ENCODE assay signal across 8 cellular contexts in genomic region chr10:58384095-58384494, GRCh38. TPM values are rescaled to one million over a fixed set of nuclear protein-coding genes. Genes with fewer than 3 reads are reported as not detected.
A peak's percentile ranks its signal among the peaks of the same experiment; 100 is the strongest.
DNase-seq lines count a peak whose midpoint lies in the region; ATAC-seq and TF ChIP-seq lines count a peak whose summit lies in the region.

No MANE protein-coding gene starts in this region.

- H3K4me1 ChIP-seq in left lung (peaks cover 8 to 44% of the 10 kb centered on the region in 2 donors), tibial nerve (peaks cover 0 to 21% (median 7%) of the 10 kb centered on the region in 4 donors)

- H3K36me3 ChIP-seq in left lung (peaks cover 4 to 13% of the 10 kb centered on the region in 2 donors), tibial nerve (peaks cover 0 to 16% (median 0%) of the 10 kb centered on the region in 3 donors)

- H3K4me3 ChIP-seq in left lung (peak overlapping the region; percentile 80 to 89), tibial nerve (peak overlapping the region; percentile 74 to 94 (median 85))

- BruUV-seq in Calu3 (replicated peaks; lab: Mats Ljungman, UMichigan): no TSS peak

- H3K9me3 ChIP-seq in left lung (no peaks in the 10 kb centered on the region), tibial nerve (no peaks in the 10 kb centered on the region)

- H3K4me3 Mint-ChIP-seq in Calu3 (ENCODE audit: low read depth, unreplicated experiment): peak overlapping the region; percentile 94
- peak overlapping the region; percentile 92 for H3K4me3 Mint-ChIP-seq in activated T-helper 17 cell treated with anti-CD3 and anti-CD28 coated beads, Interleukin-2, amount 50 U/mL, for 72 hours

- 54 to 59% methylated on average over 3 of the region's 3 CpGs for WGBS in tibial nerve, 2 donors

- TF ChIP-seq CTCF in Calu3 (IDR thresholded peaks at IDR 0.05; ENCODE audit: unreplicated experiment) (no peak), left lung (IDR thresholded peaks at IDR 0.05) (no peak), tibial nerve (IDR thresholded peaks at IDR 0.05) (no peak)

- H3K27me3 ChIP-seq in left lung: no peaks in the 10 kb centered on the region
- no peaks in the 10 kb centered on the region for H3K27me3 ChIP-seq in tibial nerve

- peaks cover 38% of the 10 kb centered on the region for H3K36me3 Mint-ChIP-seq in Calu3 (ENCODE audit: insufficient read depth, unreplicated experiment)
- peaks cover 34% of the 10 kb centered on the region for H3K36me3 Mint-ChIP-seq in activated T-helper 17 cell treated with anti-CD3 and anti-CD28 coated beads, Interleukin-2, amount 50 U/mL, for 72 hours (ENCODE audit: low read depth)

- no peak for DNase-seq in Calu3
- peak; percentile 28 for DNase-seq in HT1080 (ENCODE audit: low read depth)
- no peak for DNase-seq in left lung
- no peak for DNase-seq in tibial nerve (ENCODE audit: low spot score in 2 of 2)
- DNase-seq in NCI-H2171 (lab: John Stamatoyannopoulos, UW): no peak
- DNase-seq in dermis blood vessel endothelial cell: no peak

- intact Hi-C loops in Calu3 (cut with micrococcal nuclease; ENCODE audit: unreplicated experiment): loop anchor here (2.0 kb wide), 1 partner anchor 207 kb away; no protein-coding TSS in a partner anchor
- intact Hi-C loops in left lung (cut with DNase I): loop anchor here in 1 of 2 donors (10.0 kb wide), 1 partner anchor 49 kb away; the partner anchor contains the start of gene UBE2D1

- ATAC-seq in GM21390 (IDR thresholded peaks at IDR 0.05; ENCODE audit: unreplicated experiment) (peak; percentile 64), left lung (peak; percentile 46)
- ATAC-seq in activated T-helper 17 cell treated with anti-CD3 and anti-CD28 coated beads, Interleukin-2, amount 50 U/mL, for 72 hours (replicated peaks): peak; percentile 47

- TF ChIP-seq POLR2A in tibial nerve (IDR thresholded peaks at IDR 0.05): no peak

- H3K27ac ChIP-seq in left lung (peak overlapping the region; percentile 87 to 94), tibial nerve (peak overlapping the region in 3 of 4 donors; percentile 93 to 94 (median 93))

- peak overlapping the region; percentile 71 for H3K27ac Mint-ChIP-seq in Calu3 (ENCODE audit: unreplicated experiment)
- H3K27ac Mint-ChIP-seq in activated T-helper 17 cell treated with anti-CD3 and anti-CD28 coated beads, Interleukin-2, amount 50 U/mL, for 72 hours: peak overlapping the region; percentile 96

- H3K9me3 Mint-ChIP-seq in Calu3 (ENCODE audit: low read depth, unreplicated experiment): no peaks in the 10 kb centered on the region
- no peaks in the 10 kb centered on the region for H3K9me3 Mint-ChIP-seq in activated T-helper 17 cell treated with anti-CD3 and anti-CD28 coated beads, Interleukin-2, amount 50 U/mL, for 72 hours

- TF ChIP-seq EP300 in tibial nerve (IDR thresholded peaks at IDR 0.05): no peak

- no peaks in the 10 kb centered on the region for H3K27me3 Mint-ChIP-seq in Calu3 (ENCODE audit: unreplicated experiment)
- H3K27me3 Mint-ChIP-seq in activated T-helper 17 cell treated with anti-CD3 and anti-CD28 coated beads, Interleukin-2, amount 50 U/mL, for 72 hours: no peaks in the 10 kb centered on the region

- CTCF ChIA-PET in Calu3 (lab: Charles Lee): interaction anchor here (0.6 to 1.7 kb wide), 4 partner anchors 49 to 93 kb away, joined by 3 to 15 read pairs (median 3); no protein-coding TSS in a partner anchor

- H3K4me1 Mint-ChIP-seq in Calu3 (ENCODE audit: low read depth, unreplicated experiment): peaks cover 13% of the 10 kb centered on the region
- H3K4me1 Mint-ChIP-seq in activated T-helper 17 cell treated with anti-CD3 and anti-CD28 coated beads, Interleukin-2, amount 50 U/mL, for 72 hours: peaks cover 8% of the 10 kb centered on the region

RNA-seq across cellular contexts. Expression of gene TFAM, which starts 1.1 kb away (rescaled TPM):
- 91.8 and 94.3 TPM in 2 replicates for total RNA-seq in Calu3 (2022)
- 137 and 141 TPM in 2 replicates for total RNA-seq in HT1080 (2014; rRNA removed; shearing (Covaris generic))
- polyA plus RNA-seq in HT1080 (2015; cell fraction: cytosol; rRNA removed): 45.6 and 54.9 TPM in 2 replicates
- polyA plus RNA-seq in HT1080 (2015; cell fraction: nucleus; rRNA removed): 35.0 and 35.3 TPM in 2 replicates
- total RNA-seq in activated T-helper 17 cell treated with anti-CD3 and anti-CD28 coated beads, Interleukin-2, amount 50 U/mL, for 72 hours: 100 to 1,000 TPM in 1 of 2 donors, 10 to 100 TPM in 1; 49.0 to 102 TPM
- total RNA-seq in left lung: 10 to 100 TPM; 27.6 to 33.6 TPM
- total RNA-seq in tibial nerve: 10 to 100 TPM in 3 of 4 donors, 1 to 10 TPM in 1; 9.6 to 35.6 (median 13.8) TPM
- total RNA-seq in dermis blood vessel endothelial cell: 39.0 and 61.0 TPM in 2 replicates

RNA-seq across cellular contexts. Expression of gene UBE2D1, which starts 49.3 kb away (rescaled TPM):
- total RNA-seq in Calu3 (2022): 22.9 and 25.6 TPM in 2 replicates
- total RNA-seq in HT1080 (2014; rRNA removed; shearing (Covaris generic)): 12.1 and 18.2 TPM in 2 replicates
- polyA plus RNA-seq in HT1080 (2015; cell fraction: cytosol; rRNA removed): 28.6 and 33.6 TPM in 2 replicates
- polyA plus RNA-seq in HT1080 (2015; cell fraction: nucleus; rRNA removed): 31.3 and 31.4 TPM in 2 replicates
- total RNA-seq in activated T-helper 17 cell treated with anti-CD3 and anti-CD28 coated beads, Interleukin-2, amount 50 U/mL, for 72 hours: 10 to 100 TPM; 10.2 to 13.9 TPM
- 10 to 100 TPM; 20.6 to 33.6 TPM for total RNA-seq in left lung
- 10 to 100 TPM in 2 of 4 donors, 1 to 10 TPM in 2; 9.3 to 22.5 (median 12.9) TPM for total RNA-seq in tibial nerve
- 9.4 and 11.3 TPM in 2 replicates for total RNA-seq in dermis blood vessel endothelial cell
